ENCODE assay signal across 8 cellular contexts in the genomic region with DNA sequence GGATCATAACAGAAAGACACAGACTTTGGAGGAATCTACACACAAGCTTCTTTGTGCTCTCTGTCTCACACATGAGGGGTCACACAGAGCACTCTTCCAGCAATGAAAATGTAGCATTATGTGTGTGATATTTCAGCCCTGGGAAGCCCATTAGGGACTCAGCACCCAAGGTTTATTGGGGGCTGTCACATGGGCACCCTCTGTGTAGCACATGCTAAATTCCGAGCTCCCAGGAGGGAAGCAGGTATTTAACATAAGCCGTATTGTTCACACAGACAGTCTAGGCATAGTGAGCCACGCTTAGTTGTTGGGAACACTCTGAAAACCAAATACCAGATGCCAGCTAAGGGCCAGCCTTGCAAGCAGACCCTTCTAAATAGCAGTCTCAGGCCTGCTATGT.
"Had no signal": no experiment of that assay in that cellular context is flagged by ENCODE, and none has a peak within 500 bp of the region (broad histone marks: within the 10 kb centered on the region; RNA-seq: fewer than 3 reads in every experiment).

No MANE protein-coding gene starts in this region.

- ATAC-seq: K562 had no signal

- H3K4me3 ChIP-seq: K562 had no signal

- H3K4me2 ChIP-seq: KMS-11 had no signal

- H3K4me1 Mint-ChIP-seq: IgD-negative memory B cell had no signal

- H3K27ac ChIP-seq: HL-60, KMS-11 had no signal

- FAIRE-seq: HTR-8/SVneo, K562 had no signal

- H3K9ac ChIP-seq: KMS-11 had no signal

- H3K36me3 Mint-ChIP-seq: IgD-negative memory B cell had no signal

- DNase-seq: IMR-90, KBM-7, KG1 had no signal
